ENCODE assay signal across 1 cellular context in genomic region chr13:30845297-30846214, GRCh38.
A peak's percentile ranks its signal among the peaks of the same experiment; 100 is the strongest.
TF ChIP-seq lines count a peak whose summit lies in the region.

No MANE protein-coding gene starts in this region.

TF ChIP-seq in HepG2, 621 proteins besides CTCF, POLR2A, EP300 and RAD21 (continued from another document and continues in another):
- no peak for TF ChIP-seq ZNF407 (CRISPR knock-in tag; IDR thresholded peaks at IDR 0.05; ENCODE audit: not compliant biosample characterization)
- TF ChIP-seq ZNF772 (CRISPR knock-in tag; IDR thresholded peaks at IDR 0.05) = peak; percentile 47; the same call in 1 of the 2 replicates
- TF ChIP-seq, protein P1, sequence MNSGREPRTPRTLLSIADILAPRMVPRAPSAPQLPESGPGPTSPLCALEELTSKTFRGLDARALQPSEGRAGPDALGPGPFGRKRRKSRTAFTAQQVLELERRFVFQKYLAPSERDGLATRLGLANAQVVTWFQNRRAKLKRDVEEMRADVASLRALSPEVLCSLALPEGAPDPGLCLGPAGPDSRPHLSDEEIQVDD (CRISPR knock-in tag; IDR thresholded peaks at IDR 0.05; ENCODE audit: borderline replicate concordance) = no peak
- no peak for TF ChIP-seq ATF7 (IDR thresholded peaks at IDR 0.05)
- no peak; the same call in 1 of the 2 replicates for TF ChIP-seq ATF7 (CRISPR knock-in tag; IDR thresholded peaks at IDR 0.05)
- TF ChIP-seq, protein P2, sequence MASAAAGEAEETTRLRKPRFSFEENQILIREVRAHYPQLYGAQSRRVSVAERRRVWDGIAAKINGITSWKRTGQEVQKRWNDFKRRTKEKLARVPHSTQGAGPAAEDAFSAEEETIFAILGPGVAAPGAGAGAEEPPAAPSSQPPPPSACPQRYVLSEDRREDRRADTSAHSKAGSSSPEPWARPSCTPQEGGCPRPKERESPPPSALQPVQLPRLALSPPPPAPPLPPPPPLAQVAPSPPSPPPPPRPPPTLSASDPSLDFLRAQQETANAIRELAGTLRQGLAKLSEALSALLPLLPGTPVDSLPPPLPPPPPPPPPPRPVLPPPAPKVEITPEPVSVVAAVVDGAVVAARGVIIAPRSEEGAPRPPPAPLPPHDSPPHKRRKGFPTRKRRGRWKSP (CRISPR knock-in tag; IDR thresholded peaks at IDR 0.05) = no peak
- peak; percentile 89 for TF ChIP-seq ISL2 (CRISPR knock-in tag; IDR thresholded peaks at IDR 0.05)
- TF ChIP-seq TCF7 (IDR thresholded peaks at IDR 0.05; ENCODE audit: low read depth) = peak; percentile 70
- no peak; the same call in 1 of the 2 replicates for TF ChIP-seq GATAD1 (CRISPR knock-in tag; IDR thresholded peaks at IDR 0.05)
- TF ChIP-seq ZNF674 (CRISPR knock-in tag; IDR thresholded peaks at IDR 0.05; ENCODE audit: low read depth) = no peak
- TF ChIP-seq JUND (CRISPR knock-in tag; IDR thresholded peaks at IDR 0.05) = 0 out of 2 replicates have a peak, but pooled peaks have one; percentile 31
- no peak for TF ChIP-seq PLRG1 (conservative IDR thresholded peaks at IDR 0.05)
- no peak for TF ChIP-seq SMC3 (IDR thresholded peaks at IDR 0.05; ENCODE audit: low read length)
- no peak for TF ChIP-seq ZNF354B (CRISPR knock-in tag; IDR thresholded peaks at IDR 0.05)
- no peak for TF ChIP-seq ZIK1 (CRISPR knock-in tag; IDR thresholded peaks at IDR 0.05; ENCODE audit: borderline replicate concordance, low read depth)
- no peak for TF ChIP-seq ZFP41 (CRISPR knock-in tag; IDR thresholded peaks at IDR 0.05; ENCODE audit: borderline replicate concordance)
- no peak for TF ChIP-seq ZC3H13 (CRISPR knock-in tag; IDR thresholded peaks at IDR 0.05)
- TF ChIP-seq, protein P3, sequence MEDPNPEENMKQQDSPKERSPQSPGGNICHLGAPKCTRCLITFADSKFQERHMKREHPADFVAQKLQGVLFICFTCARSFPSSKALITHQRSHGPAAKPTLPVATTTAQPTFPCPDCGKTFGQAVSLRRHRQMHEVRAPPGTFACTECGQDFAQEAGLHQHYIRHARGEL (CRISPR knock-in tag; IDR thresholded peaks at IDR 0.05) = no peak
- TF ChIP-seq YEATS2 (CRISPR knock-in tag; IDR thresholded peaks at IDR 0.05; ENCODE audit: borderline replicate concordance) = no peak
- TF ChIP-seq SYNCRIP (IDR thresholded peaks at IDR 0.05; ENCODE audit: insufficient read depth, low read depth, low read length) = no peak
- TF ChIP-seq AGO1 (IDR thresholded peaks at IDR 0.05; ENCODE audit: low read depth, low read length, poor library complexity, severe bottlenecking) = no peak
- TF ChIP-seq ZNF451 (CRISPR knock-in tag; IDR thresholded peaks at IDR 0.05) = no peak
- no peak for TF ChIP-seq JUNB (CRISPR knock-in tag; IDR thresholded peaks at IDR 0.05; ENCODE audit: borderline replicate concordance)
- TF ChIP-seq, protein P4, sequence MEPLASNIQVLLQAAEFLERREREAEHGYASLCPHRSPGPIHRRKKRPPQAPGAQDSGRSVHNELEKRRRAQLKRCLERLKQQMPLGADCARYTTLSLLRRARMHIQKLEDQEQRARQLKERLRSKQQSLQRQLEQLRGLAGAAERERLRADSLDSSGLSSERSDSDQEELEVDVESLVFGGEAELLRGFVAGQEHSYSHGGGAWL (CRISPR knock-in tag; IDR thresholded peaks at IDR 0.05) = no peak
- no peak for TF ChIP-seq ZNF3 (CRISPR knock-in tag; IDR thresholded peaks at IDR 0.05)
- TF ChIP-seq PPARG (CRISPR knock-in tag; conservative IDR thresholded peaks at IDR 0.05) = peak; percentile 28; the same call in 1 of the 2 replicates
- no peak for TF ChIP-seq ZNF441 (CRISPR knock-in tag; IDR thresholded peaks at IDR 0.05; ENCODE audit: borderline replicate concordance)
- TF ChIP-seq PRDM4 (CRISPR knock-in tag; IDR thresholded peaks at IDR 0.05; ENCODE audit: borderline replicate concordance) = no peak
- no peak for TF ChIP-seq RARG (CRISPR knock-in tag; IDR thresholded peaks at IDR 0.05; ENCODE audit: low read depth)
- no peak for TF ChIP-seq POGZ (CRISPR knock-in tag; IDR thresholded peaks at IDR 0.05)
- no peak for TF ChIP-seq ZNF329 (CRISPR knock-in tag; IDR thresholded peaks at IDR 0.05; ENCODE audit: low read depth)
- TF ChIP-seq, protein P5, sequence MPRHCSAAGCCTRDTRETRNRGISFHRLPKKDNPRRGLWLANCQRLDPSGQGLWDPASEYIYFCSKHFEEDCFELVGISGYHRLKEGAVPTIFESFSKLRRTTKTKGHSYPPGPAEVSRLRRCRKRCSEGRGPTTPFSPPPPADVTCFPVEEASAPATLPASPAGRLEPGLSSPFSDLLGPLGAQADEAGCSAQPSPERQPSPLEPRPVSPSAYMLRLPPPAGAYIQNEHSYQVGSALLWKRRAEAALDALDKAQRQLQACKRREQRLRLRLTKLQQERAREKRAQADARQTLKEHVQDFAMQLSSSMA (CRISPR knock-in tag; IDR thresholded peaks at IDR 0.05) = no peak
- TF ChIP-seq GPN1 (CRISPR knock-in tag; IDR thresholded peaks at IDR 0.05; ENCODE audit: borderline replicate concordance) = no peak
- no peak for TF ChIP-seq ZNF549 (CRISPR knock-in tag; IDR thresholded peaks at IDR 0.05)
- TF ChIP-seq YEATS4 (CRISPR knock-in tag; IDR thresholded peaks at IDR 0.05; ENCODE audit: borderline replicate concordance) = peak; percentile 65
- no peak for TF ChIP-seq ZNF10 (CRISPR knock-in tag; IDR thresholded peaks at IDR 0.05; ENCODE audit: borderline replicate concordance, low read depth)
- TF ChIP-seq ZFP36L1 (CRISPR knock-in tag; IDR thresholded peaks at IDR 0.05) = peak; percentile 19; the same call in 1 of the 2 replicates
- no peak for TF ChIP-seq TEAD2 (CRISPR knock-in tag; IDR thresholded peaks at IDR 0.05)
- TF ChIP-seq, protein P6, sequence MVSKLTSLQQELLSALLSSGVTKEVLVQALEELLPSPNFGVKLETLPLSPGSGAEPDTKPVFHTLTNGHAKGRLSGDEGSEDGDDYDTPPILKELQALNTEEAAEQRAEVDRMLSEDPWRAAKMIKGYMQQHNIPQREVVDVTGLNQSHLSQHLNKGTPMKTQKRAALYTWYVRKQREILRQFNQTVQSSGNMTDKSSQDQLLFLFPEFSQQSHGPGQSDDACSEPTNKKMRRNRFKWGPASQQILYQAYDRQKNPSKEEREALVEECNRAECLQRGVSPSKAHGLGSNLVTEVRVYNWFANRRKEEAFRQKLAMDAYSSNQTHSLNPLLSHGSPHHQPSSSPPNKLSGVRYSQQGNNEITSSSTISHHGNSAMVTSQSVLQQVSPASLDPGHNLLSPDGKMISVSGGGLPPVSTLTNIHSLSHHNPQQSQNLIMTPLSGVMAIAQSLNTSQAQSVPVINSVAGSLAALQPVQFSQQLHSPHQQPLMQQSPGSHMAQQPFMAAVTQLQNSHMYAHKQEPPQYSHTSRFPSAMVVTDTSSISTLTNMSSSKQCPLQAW (CRISPR knock-in tag; IDR thresholded peaks at IDR 0.05) = peak; percentile 55; the same call in 1 of the 2 replicates
- no peak for TF ChIP-seq ARNT (IDR thresholded peaks at IDR 0.05)
- no peak for TF ChIP-seq TAF1 (CRISPR knock-in tag; IDR thresholded peaks at IDR 0.05)
- no peak for TF ChIP-seq ATF5 (CRISPR knock-in tag; IDR thresholded peaks at IDR 0.05; ENCODE audit: low read depth)
- TF ChIP-seq, protein P7, sequence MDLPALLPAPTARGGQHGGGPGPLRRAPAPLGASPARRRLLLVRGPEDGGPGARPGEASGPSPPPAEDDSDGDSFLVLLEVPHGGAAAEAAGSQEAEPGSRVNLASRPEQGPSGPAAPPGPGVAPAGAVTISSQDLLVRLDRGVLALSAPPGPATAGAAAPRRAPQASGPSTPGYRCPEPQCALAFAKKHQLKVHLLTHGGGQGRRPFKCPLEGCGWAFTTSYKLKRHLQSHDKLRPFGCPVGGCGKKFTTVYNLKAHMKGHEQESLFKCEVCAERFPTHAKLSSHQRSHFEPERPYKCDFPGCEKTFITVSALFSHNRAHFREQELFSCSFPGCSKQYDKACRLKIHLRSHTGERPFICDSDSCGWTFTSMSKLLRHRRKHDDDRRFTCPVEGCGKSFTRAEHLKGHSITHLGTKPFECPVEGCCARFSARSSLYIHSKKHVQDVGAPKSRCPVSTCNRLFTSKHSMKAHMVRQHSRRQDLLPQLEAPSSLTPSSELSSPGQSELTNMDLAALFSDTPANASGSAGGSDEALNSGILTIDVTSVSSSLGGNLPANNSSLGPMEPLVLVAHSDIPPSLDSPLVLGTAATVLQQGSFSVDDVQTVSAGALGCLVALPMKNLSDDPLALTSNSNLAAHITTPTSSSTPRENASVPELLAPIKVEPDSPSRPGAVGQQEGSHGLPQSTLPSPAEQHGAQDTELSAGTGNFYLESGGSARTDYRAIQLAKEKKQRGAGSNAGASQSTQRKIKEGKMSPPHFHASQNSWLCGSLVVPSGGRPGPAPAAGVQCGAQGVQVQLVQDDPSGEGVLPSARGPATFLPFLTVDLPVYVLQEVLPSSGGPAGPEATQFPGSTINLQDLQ (CRISPR knock-in tag; IDR thresholded peaks at IDR 0.05) = no peak
- TF ChIP-seq NR3C1 (CRISPR knock-in tag; IDR thresholded peaks at IDR 0.05) = no peak
- TF ChIP-seq SSRP1 (CRISPR knock-in tag; IDR thresholded peaks at IDR 0.05) = no peak
- TF ChIP-seq SETDB1 (CRISPR knock-in tag; IDR thresholded peaks at IDR 0.05; ENCODE audit: borderline replicate concordance) = no peak
- peak; percentile 75; the same call in 1 of the 2 replicates for TF ChIP-seq BCL6 (CRISPR knock-in tag; IDR thresholded peaks at IDR 0.05)
- TF ChIP-seq U2AF2 (IDR thresholded peaks at IDR 0.05; ENCODE audit: low read depth, low read length) = no peak
- TF ChIP-seq, protein P8, sequence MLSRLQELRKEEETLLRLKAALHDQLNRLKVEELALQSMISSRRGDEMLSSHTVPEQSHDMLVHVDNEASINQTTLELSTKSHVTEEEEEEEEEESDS (CRISPR knock-in tag; IDR thresholded peaks at IDR 0.05; ENCODE audit: borderline replicate concordance) = no peak
